In genomic region chrX:80578518-80579105, GRCh38 we compare ENCODE assay signal across 10 cellular contexts.
DNase-seq lines count a peak whose midpoint lies in the region; ATAC-seq and TF ChIP-seq lines count a peak whose summit lies in the region.
"Had no signal": no experiment of that assay in that cellular context is flagged by ENCODE, and none has a peak within 500 bp of the region (broad histone marks: within the 10 kb centered on the region; RNA-seq: fewer than 3 reads in every experiment).

No MANE protein-coding gene starts in this region.

- TF ChIP-seq POLR2A in tibial nerve (IDR thresholded peaks at IDR 0.05): no peak

- H3K4me3 ChIP-seq in OCI-LY1 (ENCODE audit: low read depth, low read length, poor library complexity, severe bottlenecking) (no peak overlapping the region), fibroblast of pulmonary artery (replicated peaks; ENCODE audit: low read depth, low read length) (no peak overlapping the region), tibial nerve (no peak overlapping the region)
- no peak overlapping the region for H3K4me3 ChIP-seq in effector memory CD4-positive, alpha-beta T cell (ENCODE audit: insufficient read depth, low read depth, low read length, poor library complexity, severe bottlenecking)
- H3K4me3 ChIP-seq: SJCRH30 had no signal

- no peaks in the 10 kb centered on the region for H4K20me1 ChIP-seq in OCI-LY1 (ENCODE audit: insufficient read depth, low read length)

- H3F3A ChIP-seq in OCI-LY1 (ENCODE audit: insufficient read depth, low read length): no peaks in the 10 kb centered on the region

- H3K36me3 ChIP-seq in OCI-LY1 (ENCODE audit: insufficient read depth, low read length) (no peaks in the 10 kb centered on the region), tibial nerve (no peaks in the 10 kb centered on the region)
- H3K36me3 ChIP-seq in effector memory CD4-positive, alpha-beta T cell (ENCODE audit: control insufficient read depth, insufficient read depth, low read length): no peaks in the 10 kb centered on the region
- H3K36me3 ChIP-seq: SJCRH30 had no signal

- H3K9me3 ChIP-seq in OCI-LY1 (ENCODE audit: low read length) (no peaks in the 10 kb centered on the region), tibial nerve (no peaks in the 10 kb centered on the region)
- no peaks in the 10 kb centered on the region for H3K9me3 ChIP-seq in effector memory CD4-positive, alpha-beta T cell (ENCODE audit: control insufficient read depth, low read length)
- H3K9me3 ChIP-seq: SJCRH30 had no signal

- no peak overlapping the region for H3K9ac ChIP-seq in OCI-LY1 (ENCODE audit: low read length)

- TF ChIP-seq EP300 in tibial nerve (IDR thresholded peaks at IDR 0.05): no peak

- no peaks in the 10 kb centered on the region for H3K9me2 ChIP-seq in OCI-LY1 (ENCODE audit: low read depth, low read length)

- DNase-seq in DMS 273 treated with DMSO at 0.1 percent for 48 hours (lab: John Stamatoyannopoulos, UW) (peak; percentile 4), fibroblast of pulmonary artery (ENCODE audit: low read depth) (peak; percentile 37), tibial nerve (ENCODE audit: low spot score in 2 of 2) (no peak), SKM-1 (lab: John Stamatoyannopoulos, UW; ENCODE audit: unreplicated experiment) (no peak)
- DNase-seq in effector memory CD4-positive, alpha-beta T cell: no peak
- DNase-seq: naive B cell had no signal

- WGBS in tibial nerve, 2 donors: 18 to 27% methylated on average over 3 of the region's 3 CpGs

- H3K27ac ChIP-seq in OCI-LY1 (ENCODE audit: low read depth, low read length, poor library complexity, severe bottlenecking) (no peak overlapping the region), tibial nerve (peak overlapping the region in 1 of 4 donors; percentile 7)
- no peak overlapping the region for H3K27ac ChIP-seq in effector memory CD4-positive, alpha-beta T cell (ENCODE audit: insufficient read depth, low read length, poor library complexity, severe bottlenecking)
- H3K27ac ChIP-seq: SJCRH30 had no signal

- ATAC-seq in GM21619 (IDR thresholded peaks at IDR 0.05; ENCODE audit: unreplicated experiment) (peak; percentile 53), HG03442 (IDR thresholded peaks at IDR 0.05; ENCODE audit: unreplicated experiment) (no peak)

- peak; percentile 56; the same call in 1 of the 2 replicates for TF ChIP-seq CTCF in OCI-LY1 (IDR thresholded peaks at IDR 0.05; ENCODE audit: low read length)
- peak; percentile 53 for TF ChIP-seq CTCF in fibroblast of pulmonary artery (IDR thresholded peaks at IDR 0.05; ENCODE audit: low read length, missing control alignments)
- TF ChIP-seq CTCF in tibial nerve (IDR thresholded peaks at IDR 0.05): peak; percentile 27 to 55 (median 53)

- H2AFZ ChIP-seq in OCI-LY1 (ENCODE audit: low read length): no peak overlapping the region

- no peaks in the 10 kb centered on the region for H3K79me2 ChIP-seq in OCI-LY1 (ENCODE audit: insufficient read depth, low read length)

- H3K4me2 ChIP-seq in OCI-LY1 (ENCODE audit: low read length): no peak overlapping the region

- H3K27me3 ChIP-seq in OCI-LY1 (ENCODE audit: insufficient read depth, low read length) (no peaks in the 10 kb centered on the region), tibial nerve (no peaks in the 10 kb centered on the region)
- H3K27me3 ChIP-seq in effector memory CD4-positive, alpha-beta T cell (replicated peaks; ENCODE audit: control insufficient read depth, insufficient read depth, low read length, poor library complexity, severe bottlenecking): no peaks in the 10 kb centered on the region
- H3K27me3 ChIP-seq: SJCRH30 had no signal

- peaks cover 19% of the 10 kb centered on the region for H3K4me1 ChIP-seq in OCI-LY1 (ENCODE audit: insufficient read depth, low read length, severe bottlenecking)
- peaks cover 0 to 4% (median 0%) of the 10 kb centered on the region in 4 donors for H3K4me1 ChIP-seq in tibial nerve
- H3K4me1 ChIP-seq in effector memory CD4-positive, alpha-beta T cell (ENCODE audit: control insufficient read depth, insufficient read depth, low read length, poor library complexity, severe bottlenecking): no peaks in the 10 kb centered on the region
- H3K4me1 ChIP-seq: SJCRH30 had no signal

Comparison
In these comparisons a context has a peak if more than half of its experiments do, and no peak if none do; other contexts are left out.
1. DNase-seq: peak in DMS 273 treated with DMSO at 0.1 percent for 48 hours (single experiment) and fibroblast of pulmonary artery (single experiment); none in tibial nerve (0 of 2), SKM-1 (single experiment) and effector memory CD4-positive, alpha-beta T cell (0 of 3).
2. Peak in every context shown above with its lines, with median percentiles within 50 percentile points of each other: CTCF ChIP-seq.